1 cellular context compared by ENCODE assay signal in the genomic region with DNA sequence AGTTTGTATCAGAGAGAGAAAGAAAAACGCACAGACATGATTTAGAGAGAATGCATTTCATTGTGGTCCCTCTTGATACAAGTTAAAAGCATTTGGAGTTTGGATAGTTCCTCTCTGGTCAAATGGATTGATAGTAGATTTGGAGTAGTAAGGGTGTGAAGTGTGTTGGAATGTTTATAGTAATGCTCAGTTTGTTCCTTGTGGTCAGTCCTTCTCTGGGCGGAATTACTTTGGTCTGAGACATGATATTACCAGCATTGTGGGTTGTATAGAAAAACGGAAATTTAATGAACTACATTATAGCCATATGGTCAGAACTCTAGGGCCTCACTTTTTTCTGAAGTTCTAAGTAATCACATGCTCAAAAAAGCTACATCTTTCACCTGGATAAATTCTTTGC.
TF ChIP-seq lines count a peak whose summit lies in the region.

No MANE protein-coding gene starts in this region.

TF ChIP-seq in GM23338, 12 proteins besides CTCF, POLR2A, EP300 and RAD21:
- TF ChIP-seq POLR2AphosphoS5 (IDR thresholded peaks at IDR 0.05; ENCODE audit: low read depth) (no peak), NANOG (IDR thresholded peaks at IDR 0.05; ENCODE audit: borderline replicate concordance) (no peak), EZH2phosphoT487 (IDR thresholded peaks at IDR 0.05; ENCODE audit: unreplicated experiment) (no peak), ZNF331 (CRISPR knock-in tag; IDR thresholded peaks at IDR 0.05; ENCODE audit: low read depth) (no peak)
- TF ChIP-seq, protein P1, sequence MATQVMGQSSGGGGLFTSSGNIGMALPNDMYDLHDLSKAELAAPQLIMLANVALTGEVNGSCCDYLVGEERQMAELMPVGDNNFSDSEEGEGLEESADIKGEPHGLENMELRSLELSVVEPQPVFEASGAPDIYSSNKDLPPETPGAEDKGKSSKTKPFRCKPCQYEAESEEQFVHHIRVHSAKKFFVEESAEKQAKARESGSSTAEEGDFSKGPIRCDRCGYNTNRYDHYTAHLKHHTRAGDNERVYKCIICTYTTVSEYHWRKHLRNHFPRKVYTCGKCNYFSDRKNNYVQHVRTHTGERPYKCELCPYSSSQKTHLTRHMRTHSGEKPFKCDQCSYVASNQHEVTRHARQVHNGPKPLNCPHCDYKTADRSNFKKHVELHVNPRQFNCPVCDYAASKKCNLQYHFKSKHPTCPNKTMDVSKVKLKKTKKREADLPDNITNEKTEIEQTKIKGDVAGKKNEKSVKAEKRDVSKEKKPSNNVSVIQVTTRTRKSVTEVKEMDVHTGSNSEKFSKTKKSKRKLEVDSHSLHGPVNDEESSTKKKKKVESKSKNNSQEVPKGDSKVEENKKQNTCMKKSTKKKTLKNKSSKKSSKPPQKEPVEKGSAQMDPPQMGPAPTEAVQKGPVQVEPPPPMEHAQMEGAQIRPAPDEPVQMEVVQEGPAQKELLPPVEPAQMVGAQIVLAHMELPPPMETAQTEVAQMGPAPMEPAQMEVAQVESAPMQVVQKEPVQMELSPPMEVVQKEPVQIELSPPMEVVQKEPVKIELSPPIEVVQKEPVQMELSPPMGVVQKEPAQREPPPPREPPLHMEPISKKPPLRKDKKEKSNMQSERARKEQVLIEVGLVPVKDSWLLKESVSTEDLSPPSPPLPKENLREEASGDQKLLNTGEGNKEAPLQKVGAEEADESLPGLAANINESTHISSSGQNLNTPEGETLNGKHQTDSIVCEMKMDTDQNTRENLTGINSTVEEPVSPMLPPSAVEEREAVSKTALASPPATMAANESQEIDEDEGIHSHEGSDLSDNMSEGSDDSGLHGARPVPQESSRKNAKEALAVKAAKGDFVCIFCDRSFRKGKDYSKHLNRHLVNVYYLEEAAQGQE (IDR thresholded peaks at IDR 0.05; ENCODE audit: unreplicated experiment) = no peak
- TF ChIP-seq, protein P2, sequence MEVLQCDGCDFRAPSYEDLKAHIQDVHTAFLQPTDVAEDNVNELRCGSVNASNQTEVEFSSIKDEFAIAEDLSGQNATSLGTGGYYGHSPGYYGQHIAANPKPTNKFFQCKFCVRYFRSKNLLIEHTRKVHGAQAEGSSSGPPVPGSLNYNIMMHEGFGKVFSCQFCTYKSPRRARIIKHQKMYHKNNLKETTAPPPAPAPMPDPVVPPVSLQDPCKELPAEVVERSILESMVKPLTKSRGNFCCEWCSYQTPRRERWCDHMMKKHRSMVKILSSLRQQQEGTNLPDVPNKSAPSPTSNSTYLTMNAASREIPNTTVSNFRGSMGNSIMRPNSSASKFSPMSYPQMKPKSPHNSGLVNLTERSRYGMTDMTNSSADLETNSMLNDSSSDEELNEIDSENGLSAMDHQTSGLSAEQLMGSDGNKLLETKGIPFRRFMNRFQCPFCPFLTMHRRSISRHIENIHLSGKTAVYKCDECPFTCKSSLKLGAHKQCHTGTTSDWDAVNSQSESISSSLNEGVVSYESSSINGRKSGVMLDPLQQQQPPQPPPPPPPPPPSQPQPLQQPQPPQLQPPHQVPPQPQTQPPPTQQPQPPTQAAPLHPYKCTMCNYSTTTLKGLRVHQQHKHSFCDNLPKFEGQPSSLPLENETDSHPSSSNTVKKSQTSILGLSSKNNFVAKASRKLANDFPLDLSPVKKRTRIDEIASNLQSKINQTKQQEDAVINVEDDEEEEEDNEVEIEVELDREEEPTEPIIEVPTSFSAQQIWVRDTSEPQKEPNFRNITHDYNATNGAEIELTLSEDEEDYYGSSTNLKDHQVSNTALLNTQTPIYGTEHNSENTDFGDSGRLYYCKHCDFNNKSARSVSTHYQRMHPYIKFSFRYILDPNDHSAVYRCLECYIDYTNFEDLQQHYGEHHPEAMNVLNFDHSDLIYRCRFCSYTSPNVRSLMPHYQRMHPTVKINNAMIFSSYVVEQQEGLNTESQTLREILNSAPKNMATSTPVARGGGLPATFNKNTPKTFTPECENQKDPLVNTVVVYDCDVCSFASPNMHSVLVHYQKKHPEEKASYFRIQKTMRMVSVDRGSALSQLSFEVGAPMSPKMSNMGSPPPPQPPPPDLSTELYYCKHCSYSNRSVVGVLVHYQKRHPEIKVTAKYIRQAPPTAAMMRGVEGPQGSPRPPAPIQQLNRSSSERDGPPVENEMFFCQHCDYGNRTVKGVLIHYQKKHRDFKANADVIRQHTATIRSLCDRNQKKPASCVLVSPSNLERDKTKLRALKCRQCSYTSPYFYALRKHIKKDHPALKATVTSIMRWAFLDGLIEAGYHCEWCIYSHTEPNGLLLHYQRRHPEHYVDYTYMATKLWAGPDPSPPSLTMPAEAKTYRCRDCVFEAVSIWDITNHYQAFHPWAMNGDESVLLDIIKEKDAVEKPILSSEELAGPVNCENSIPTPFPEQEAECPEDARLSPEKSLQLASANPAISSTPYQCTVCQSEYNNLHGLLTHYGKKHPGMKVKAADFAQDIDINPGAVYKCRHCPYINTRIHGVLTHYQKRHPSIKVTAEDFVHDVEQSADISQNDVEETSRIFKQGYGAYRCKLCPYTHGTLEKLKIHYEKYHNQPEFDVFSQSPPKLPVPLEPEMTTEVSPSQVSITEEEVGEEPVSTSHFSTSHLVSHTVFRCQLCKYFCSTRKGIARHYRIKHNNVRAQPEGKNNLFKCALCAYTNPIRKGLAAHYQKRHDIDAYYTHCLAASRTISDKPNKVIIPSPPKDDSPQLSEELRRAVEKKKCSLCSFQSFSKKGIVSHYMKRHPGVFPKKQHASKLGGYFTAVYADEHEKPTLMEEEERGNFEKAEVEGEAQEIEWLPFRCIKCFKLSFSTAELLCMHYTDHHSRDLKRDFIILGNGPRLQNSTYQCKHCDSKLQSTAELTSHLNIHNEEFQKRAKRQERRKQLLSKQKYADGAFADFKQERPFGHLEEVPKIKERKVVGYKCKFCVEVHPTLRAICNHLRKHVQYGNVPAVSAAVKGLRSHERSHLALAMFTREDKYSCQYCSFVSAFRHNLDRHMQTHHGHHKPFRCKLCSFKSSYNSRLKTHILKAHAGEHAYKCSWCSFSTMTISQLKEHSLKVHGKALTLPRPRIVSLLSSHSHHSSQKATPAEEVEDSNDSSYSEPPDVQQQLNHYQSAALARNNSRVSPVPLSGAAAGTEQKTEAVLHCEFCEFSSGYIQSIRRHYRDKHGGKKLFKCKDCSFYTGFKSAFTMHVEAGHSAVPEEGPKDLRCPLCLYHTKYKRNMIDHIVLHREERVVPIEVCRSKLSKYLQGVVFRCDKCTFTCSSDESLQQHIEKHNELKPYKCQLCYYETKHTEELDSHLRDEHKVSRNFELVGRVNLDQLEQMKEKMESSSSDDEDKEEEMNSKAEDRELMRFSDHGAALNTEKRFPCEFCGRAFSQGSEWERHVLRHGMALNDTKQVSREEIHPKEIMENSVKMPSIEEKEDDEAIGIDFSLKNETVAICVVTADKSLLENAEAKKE (CRISPR knock-in tag; IDR thresholded peaks at IDR 0.05) = no peak
